ENCODE assay signal across 15 cellular contexts in the genomic region with DNA sequence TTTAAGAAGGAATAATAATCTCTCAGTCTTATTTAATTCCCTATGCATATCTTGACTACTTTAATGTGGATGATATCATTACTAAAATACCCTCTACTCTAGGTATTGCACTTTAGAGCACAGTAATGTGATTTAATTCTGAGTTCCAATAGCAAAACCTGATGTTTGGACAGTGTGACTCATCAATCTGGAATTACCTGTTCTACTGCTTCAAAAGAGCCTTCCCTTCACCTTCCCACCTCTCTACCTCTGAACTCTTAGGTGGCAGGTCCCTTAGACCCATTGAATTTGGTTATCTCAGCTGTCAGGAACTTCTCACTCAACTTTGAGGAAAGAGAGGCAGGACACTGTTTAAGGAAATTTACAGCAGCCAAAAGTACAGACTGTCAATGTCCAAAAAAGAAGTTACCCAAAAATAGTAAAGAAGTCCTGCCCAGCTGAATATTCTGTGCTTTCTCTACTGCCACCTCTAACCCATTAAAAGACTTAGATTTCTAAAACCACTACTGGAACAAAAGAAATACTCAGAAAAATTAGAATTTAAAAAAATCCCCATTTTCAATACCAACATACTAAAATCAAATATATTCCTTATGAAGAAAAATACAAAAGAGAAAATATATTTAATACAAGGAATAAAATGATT.
DNase-seq lines count a peak whose midpoint lies in the region; ATAC-seq and TF ChIP-seq lines count a peak whose summit lies in the region.
"Had no signal": no experiment of that assay in that cellular context is flagged by ENCODE, and none has a peak within 500 bp of the region (broad histone marks: within the 10 kb centered on the region; RNA-seq: fewer than 3 reads in every experiment).

No MANE protein-coding gene starts in this region.

- no peak for ATAC-seq in GM18519 (IDR thresholded peaks at IDR 0.05; ENCODE audit: low FRiP score, unreplicated experiment)
- ATAC-seq: natural killer cell treated with Interleukin-12 subunit alpha and Interleukin-12 subunit beta and Interleukin-15 and Interleukin-18, amount 100 ng/mL, for 72 hours had no signal

- H3K36me3 Mint-ChIP-seq in type B pancreatic cell = no peaks in the 10 kb centered on the region
- H3K36me3 Mint-ChIP-seq: natural killer cell treated with Interleukin-12 subunit alpha and Interleukin-12 subunit beta and Interleukin-15 and Interleukin-18, amount 100 ng/mL, for 72 hours had no signal

- peaks cover 5% of the 10 kb centered on the region for H3K4me1 Mint-ChIP-seq in type B pancreatic cell (ENCODE audit: unreplicated experiment)

- H3K9me3 Mint-ChIP-seq in type B pancreatic cell = peaks cover 4% of the 10 kb centered on the region
- H3K9me3 Mint-ChIP-seq: activated T-helper 1 cell treated with anti-CD3 and anti-CD28 coated beads, Interleukin-12 subunit alpha, Interleukin-12 subunit beta, Interleukin-2, Interleukin-4 antibody, amounts not matched to agents 30 ng/mL and 10 ng/mL and 1 ng/mL, durations not matched to agents 14 hours and 24 hours and 36 hours; natural killer cell treated with Interleukin-12 subunit alpha and Interleukin-12 subunit beta and Interleukin-15 and Interleukin-18, amount 100 ng/mL, for 72 hours had no signal

- peak overlapping the region; percentile 53 for H3K27ac Mint-ChIP-seq in type B pancreatic cell
- H3K27ac Mint-ChIP-seq: activated T-helper 1 cell treated with anti-CD3 and anti-CD28 coated beads, Interleukin-12 subunit alpha, Interleukin-12 subunit beta, Interleukin-2, Interleukin-4 antibody, amounts not matched to agents 30 ng/mL and 10 ng/mL and 1 ng/mL, durations not matched to agents 14 hours and 24 hours and 36 hours; natural killer cell treated with Interleukin-12 subunit alpha and Interleukin-12 subunit beta and Interleukin-15 and Interleukin-18, amount 100 ng/mL, for 72 hours had no signal

- TF ChIP-seq CTCF in type B pancreatic cell (conservative IDR thresholded peaks at IDR 0.05) = no peak

- H3K27me3 Mint-ChIP-seq in type B pancreatic cell = no peaks in the 10 kb centered on the region
- H3K27me3 Mint-ChIP-seq: natural killer cell treated with Interleukin-12 subunit alpha and Interleukin-12 subunit beta and Interleukin-15 and Interleukin-18, amount 100 ng/mL, for 72 hours had no signal

- DNase-seq in HT-29 (ENCODE audit: low spot score) (peak; percentile 79), SW480 (ENCODE audit: low spot score) (peak; percentile 67), iPS-NIHi11 (ENCODE audit: low spot score) (peak; percentile 16), type B pancreatic cell (ENCODE audit: extremely low spot score, unreplicated experiment) (no peak), cerebellum (ENCODE audit: low spot score) (no peak)
- DNase-seq in activated T-cell treated with anti-CD3 and anti-CD28 coated beads, Interleukin-2, amount 50 U/mL, for 48 hours = no peak
- DNase-seq: mesenchymal stem cell; NCI-H146; NCI-H226; SHP77; stimulated activated CD4-positive, alpha-beta T cell treated with anti-CD3 and anti-CD28 coated beads, Interleukin-4, amount 100 ng/mL, for 24 hours; WERI-Rb-1 had no signal

- no peak overlapping the region for H3K4me3 Mint-ChIP-seq in type B pancreatic cell
- H3K4me3 Mint-ChIP-seq: activated T-helper 1 cell treated with anti-CD3 and anti-CD28 coated beads, Interleukin-12 subunit alpha, Interleukin-12 subunit beta, Interleukin-2, Interleukin-4 antibody, amounts not matched to agents 30 ng/mL and 10 ng/mL and 1 ng/mL, durations not matched to agents 14 hours and 24 hours and 36 hours; natural killer cell treated with Interleukin-12 subunit alpha and Interleukin-12 subunit beta and Interleukin-15 and Interleukin-18, amount 100 ng/mL, for 72 hours had no signal

Comparison
In these comparisons a context has a peak if more than half of its experiments do, and no peak if none do; other contexts are left out.
1. DNase-seq: peak in HT-29 (single experiment), SW480 (single experiment) and iPS-NIHi11 (single experiment); none in type B pancreatic cell (single experiment), cerebellum (single experiment) and activated T-cell treated with anti-CD3 and anti-CD28 coated beads, Interleukin-2, amount 50 U/mL, for 48 hours (0 of 2).